25 cellular contexts compared by ENCODE assay signal in the genomic region with DNA sequence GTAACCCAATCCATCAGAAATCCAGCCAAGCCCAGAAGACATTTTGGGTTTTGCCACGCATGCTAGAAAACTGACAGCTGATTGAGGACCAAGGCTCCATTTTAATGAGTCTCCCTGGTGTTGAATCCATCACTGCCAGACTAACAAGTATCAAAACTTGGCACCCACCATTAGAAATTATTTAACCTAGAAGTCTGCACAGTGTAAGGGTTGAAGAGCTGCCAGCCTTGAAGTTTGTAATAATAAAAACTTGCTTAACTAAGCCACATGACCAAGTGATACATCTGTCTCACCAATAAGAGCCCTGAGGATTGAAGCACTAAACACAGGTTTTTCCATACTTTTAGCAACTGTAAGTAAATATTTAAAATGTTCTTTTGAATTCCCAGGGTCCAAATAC.
"Had no signal": no experiment of that assay in that cellular context is flagged by ENCODE, and none has a peak within 500 bp of the region (broad histone marks: within the 10 kb centered on the region; RNA-seq: fewer than 3 reads in every experiment).

No MANE protein-coding gene starts in this region.

- H3K27ac Mint-ChIP-seq: IgD-negative memory B cell; T-cell; T-helper 1 cell treated with Interleukin-12 subunit alpha and Interleukin-12 subunit beta and Interleukin-4 antibody, amounts not matched to agents 30 μg/mL and 1 μg/mL, for 36 hours had no signal

- H3K36me3 Mint-ChIP-seq: IgD-negative memory B cell, T-cell had no signal

- H3K27ac ChIP-seq: HL-60, KMS-11, RWPE1 had no signal

- H3K4me2 ChIP-seq: KMS-11, SK-N-SH had no signal

- H3K27me3 Mint-ChIP-seq: IgD-negative memory B cell, T-cell had no signal

- DNase-seq: Kasumi-1; MM.1S; NCI-H1092 treated with DMSO at 0.1 percent for 48 hours; NCI-H1417; NCI-H1436 treated with DMSO at 0.1 percent for 48 hours; NCI-H1694; NCI-H187 treated with DMSO at 0.1 percent for 48 hours; NCI-H2029 treated with DMSO at 0.1 percent for 48 hours; NCI-H2171; NCI-H226; NCI-H526 treated with DMSO at 0.1 percent for 48 hours; NCI-H748 treated with DMSO at 0.1 percent for 48 hours; NK-92 treated with Interleukin-12 subunit alpha and Interleukin-12 subunit beta, amount 100 ng/mL, for 24 hours; PC-3; SHP77; SK-N-SH; SW 1271; T-cell had no signal

- H3K4me1 Mint-ChIP-seq: IgD-negative memory B cell, T-cell had no signal

- H3K9ac ChIP-seq: KMS-11, SK-N-SH had no signal

- H3K4me3 ChIP-seq: K562 had no signal

- H3K9me3 ChIP-seq: SK-N-SH had no signal

- ATAC-seq: K562, Panc1, PC-3, T-cell had no signal

- FAIRE-seq: K562 had no signal

- H3K4me3 Mint-ChIP-seq: IgD-negative memory B cell; T-cell; T-helper 1 cell treated with Interleukin-12 subunit alpha and Interleukin-12 subunit beta and Interleukin-4 antibody, amounts not matched to agents 30 μg/mL and 1 μg/mL, for 36 hours had no signal
